ENCODE assay signal across 27 cellular contexts in the genomic region with DNA sequence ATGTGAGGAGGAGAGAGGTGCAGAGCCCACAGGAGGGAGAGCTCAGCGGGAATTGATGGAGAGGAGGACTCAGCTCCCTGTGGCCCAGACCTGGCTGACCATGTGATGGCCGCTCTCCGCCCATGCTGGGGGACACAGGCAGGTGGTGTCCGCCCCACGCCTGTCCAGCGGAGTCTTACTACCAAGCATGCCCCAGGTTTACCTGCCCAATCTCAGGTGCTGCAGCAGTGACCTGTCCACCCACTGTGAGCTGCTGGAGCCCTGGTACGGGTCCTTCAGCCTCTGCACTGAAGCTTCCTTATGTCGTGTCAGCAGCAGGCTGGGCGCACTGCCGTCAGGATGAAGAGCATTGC.
"Had no signal": no experiment of that assay in that cellular context is flagged by ENCODE, and none has a peak within 500 bp of the region (broad histone marks: within the 10 kb centered on the region; RNA-seq: fewer than 3 reads in every experiment).

No MANE protein-coding gene starts in this region.

- H3K9me3 ChIP-seq: colonic mucosa, esophagus squamous epithelium, heart right ventricle, left lung, pancreas, right lobe of liver, stomach, testis, tibial artery had no signal

- H3K27me3 ChIP-seq: colonic mucosa, pancreas, right lobe of liver, testis had no signal

- H3K4me2 ChIP-seq: smooth muscle cell had no signal

- H3K36me3 ChIP-seq: colonic mucosa, esophagus squamous epithelium, heart right ventricle, left lung, pancreas, right lobe of liver, stomach, tibial artery had no signal

- H3K4me3 ChIP-seq: colonic mucosa, esophagus squamous epithelium, heart right ventricle, left lung, pancreas, right lobe of liver, smooth muscle cell, stomach, testis, tibial artery had no signal

- H3K4me1 ChIP-seq: colonic mucosa, esophagus squamous epithelium, heart right ventricle, left lung, stomach, tibial artery had no signal

- ATAC-seq: left cardiac atrium; left lung; naive thymus-derived CD8-positive, alpha-beta T cell; pancreas had no signal

- FAIRE-seq: endothelial cell of umbilical vein, islet of Langerhans, pancreas, urothelium cell line had no signal

- DNase-seq: central memory CD4-positive, alpha-beta T cell; colonic mucosa; effector memory CD4-positive, alpha-beta T cell; esophagus squamous epithelium; foreskin melanocyte; glutamatergic neuron; heart right ventricle; hippocampal formation; left cardiac atrium; left lung; mammary epithelial cell; mesendoderm; naive thymus-derived CD8-positive, alpha-beta T cell; nephron progenitor cell; occipital lobe; stimulated activated CD4-positive, alpha-beta T cell treated with anti-CD3 and anti-CD28 coated beads, Interleukin-2, amount 100 ng/mL, for 24 hours; stimulated activated CD4-positive, alpha-beta T cell treated with anti-CD3 and anti-CD28 coated beads, Interleukin-4, amount 100 ng/mL, for 4 hours; stimulated activated naive CD4-positive, alpha-beta T cell; stomach; testis; tibial artery had no signal

- H3K27ac ChIP-seq: colonic mucosa, esophagus squamous epithelium, heart right ventricle, left lung, pancreas, right lobe of liver, stomach, testis, tibial artery had no signal
